Comparison of ENCODE assay signal across 15 cellular contexts in the genomic region with DNA sequence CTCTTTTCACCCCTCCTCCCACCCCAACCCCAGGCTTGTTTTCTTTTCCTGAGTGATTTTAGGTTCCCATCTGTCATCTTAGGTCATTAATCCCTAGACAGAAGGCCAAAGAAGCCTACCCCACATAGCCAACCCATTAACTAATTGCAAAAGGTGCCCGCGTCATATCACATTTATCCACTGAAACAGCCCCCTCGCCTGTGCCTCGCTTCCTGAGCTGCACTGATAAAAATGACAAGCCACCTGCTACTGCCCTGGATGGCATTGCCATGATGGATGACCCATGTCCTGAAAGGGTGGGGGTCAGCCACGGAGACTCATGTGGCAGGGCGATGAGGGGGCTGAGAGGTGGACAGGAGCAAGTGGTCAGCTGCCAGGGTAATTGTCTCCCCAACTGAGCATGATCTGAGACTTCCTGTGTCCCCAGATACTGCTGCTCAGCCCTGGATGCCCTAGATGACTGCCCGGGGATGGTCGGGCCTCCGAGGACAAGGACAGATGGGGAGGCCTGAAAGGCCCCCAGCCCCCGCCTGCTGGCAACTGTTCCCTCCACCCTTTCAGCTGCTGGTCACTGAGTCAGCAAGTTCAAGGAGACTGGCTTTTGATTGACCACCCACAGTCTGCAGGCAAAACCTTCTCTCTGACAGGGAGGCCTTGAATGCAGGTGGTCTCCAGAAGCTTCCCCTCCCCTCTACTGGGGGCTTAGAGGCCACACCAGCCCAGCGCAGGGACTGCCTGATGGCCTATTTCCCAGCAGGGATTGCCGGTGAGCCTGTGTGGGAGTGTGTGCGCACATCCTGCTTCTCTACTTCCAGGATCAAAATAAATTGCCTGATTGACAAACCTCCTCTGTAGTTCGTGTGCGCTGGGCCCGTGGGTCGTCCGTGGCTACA.
"Had no signal": no experiment of that assay in that cellular context is flagged by ENCODE, and none has a peak within 500 bp of the region (broad histone marks: within the 10 kb centered on the region; RNA-seq: fewer than 3 reads in every experiment).

No MANE protein-coding gene starts in this region.

- DNase-seq: activated CD4-positive, alpha-beta T cell treated with anti-CD3 and anti-CD28 coated beads for 36 hours; activated CD4-positive, alpha-beta T cell treated with anti-CD3 and anti-CD28 coated beads, Interleukin-2, amount 50 U/mL, for 48 hours; dermis blood vessel endothelial cell; effector memory CD4-positive, alpha-beta T cell; mucosa of descending colon; naive thymus-derived CD4-positive, alpha-beta T cell; sigmoid colon; spleen; stimulated activated naive B cell treated with anti-CD40 and anti-IgM and Interleukin-4, amounts not matched to agents 10 μg/mL and 1 μg/mL and 100 μg/mL, for 72 hours; upper lobe of left lung had no signal

- H3K36me3 ChIP-seq: esophagus muscularis mucosa, neutrophil, sigmoid colon, spleen, thoracic aorta, upper lobe of left lung had no signal

- H3K9me3 ChIP-seq: mucosa of descending colon, neutrophil, sigmoid colon, thoracic aorta had no signal

- H3K4me3 ChIP-seq: esophagus muscularis mucosa, mucosa of descending colon, sigmoid colon, spleen, thoracic aorta, upper lobe of left lung had no signal

- H3K4me1 ChIP-seq: parathyroid adenoma, spleen, upper lobe of left lung had no signal

- ATAC-seq: activated CD4-positive, alpha-beta T cell treated with anti-CD3 and anti-CD28 coated beads for 36 hours; mucosa of descending colon; naive thymus-derived CD4-positive, alpha-beta T cell; stimulated activated naive B cell treated with anti-CD40 and anti-IgM and Interleukin-4, amounts not matched to agents 10 μg/mL and 1 μg/mL and 100 μg/mL, for 72 hours; WTC11 had no signal

- H3K27ac ChIP-seq: esophagus muscularis mucosa, neutrophil, parathyroid adenoma, sigmoid colon, spleen, thoracic aorta, upper lobe of left lung had no signal

- H3K27me3 ChIP-seq: esophagus muscularis mucosa, neutrophil, sigmoid colon had no signal
